ENCODE assay signal across 19 cellular contexts in genomic region chr1:175901076-175901475, GRCh38.
A peak's percentile ranks its signal among the peaks of the same experiment; 100 is the strongest.
DNase-seq lines count a peak whose midpoint lies in the region; ATAC-seq and TF ChIP-seq lines count a peak whose summit lies in the region.
"Had no signal": no experiment of that assay in that cellular context is flagged by ENCODE, and none has a peak within 500 bp of the region (broad histone marks: within the 10 kb centered on the region; RNA-seq: fewer than 3 reads in every experiment).

No MANE protein-coding gene starts in this region.

- H3K18ac ChIP-seq in mesendoderm (ENCODE audit: low read length): peak overlapping the region; percentile 56

- H3K4me2 ChIP-seq in mesendoderm (ENCODE audit: low read length): no peak overlapping the region
- H3K4me2 ChIP-seq: A549 had no signal

- H3K23ac ChIP-seq in mesendoderm (ENCODE audit: low read length): no peak overlapping the region

- no peak overlapping the region for H3K27ac Mint-ChIP-seq in activated CD8-positive, alpha-beta memory T cell treated with anti-CD3 and anti-CD28 coated beads, Interleukin-2, amount 10 ng/mL, durations not matched to agents 7 days and 5 days
- H3K27ac Mint-ChIP-seq: CD4-positive, alpha-beta memory T cell had no signal

- H3K36me3 ChIP-seq in mesendoderm (ENCODE audit: control insufficient read depth, insufficient read depth, low read length) (no peaks in the 10 kb centered on the region), vagina (no peaks in the 10 kb centered on the region)

- no peak overlapping the region for H4K5ac ChIP-seq in mesendoderm (ENCODE audit: low read length)

- H3K4me1 ChIP-seq in mesendoderm (ENCODE audit: control insufficient read depth, low read depth, low read length) (no peaks in the 10 kb centered on the region), vagina (no peaks in the 10 kb centered on the region)
- H3K4me1 ChIP-seq: A549 had no signal

- H4K8ac ChIP-seq in mesendoderm (ENCODE audit: low read depth, low read length): no peak overlapping the region

- no peak overlapping the region for H2AK5ac ChIP-seq in mesendoderm (ENCODE audit: low read length)

- no peak overlapping the region for H3K4me3 ChIP-seq in mesendoderm (ENCODE audit: low read length)
- H3K4me3 ChIP-seq in vagina: no peak overlapping the region
- H3K4me3 ChIP-seq: A549, GM23248 had no signal

- no peak for TF ChIP-seq POLR2A in vagina (IDR thresholded peaks at IDR 0.05)

- DNase-seq in activated CD8-positive, alpha-beta memory T cell treated with anti-CD3 and anti-CD28 coated beads, Interleukin-2, amount 50 U/mL, for 48 hours: peak; percentile 20
- DNase-seq in activated CD8-positive, alpha-beta memory T cell treated with anti-CD3 and anti-CD28 coated beads, Interleukin-2, amount 10 ng/mL, durations not matched to agents 7 days and 5 days: no peak
- no peak for DNase-seq in mesendoderm
- DNase-seq in vagina (ENCODE audit: extremely low spot score in 2 of 2): peak; percentile 37 to 42
- DNase-seq in activated T-cell treated with anti-CD3 and anti-CD28 coated beads, Interleukin-2, amount 50 U/mL, for 1 hour: no peak
- DNase-seq: 8988T; ACHN; C1 segment of cervical spinal cord; Calu3; CD4-positive, alpha-beta memory T cell; COR-L47; DMS53; DMS79 treated with DMSO at 0.1 percent for 48 hours; GF-D8; GM23248; H7; HCEC 1CT had no signal

- no peaks in the 10 kb centered on the region for H3K4me1 Mint-ChIP-seq in activated CD8-positive, alpha-beta memory T cell treated with anti-CD3 and anti-CD28 coated beads, Interleukin-2, amount 10 ng/mL, durations not matched to agents 7 days and 5 days
- H3K4me1 Mint-ChIP-seq: CD4-positive, alpha-beta memory T cell had no signal

- H3K79me2 ChIP-seq in mesendoderm (ENCODE audit: control insufficient read depth, insufficient read depth, low read length): no peaks in the 10 kb centered on the region

- H3K4me3 Mint-ChIP-seq in activated CD8-positive, alpha-beta memory T cell treated with anti-CD3 and anti-CD28 coated beads, Interleukin-2, amount 10 ng/mL, durations not matched to agents 7 days and 5 days: no peak overlapping the region
- H3K4me3 Mint-ChIP-seq: CD4-positive, alpha-beta memory T cell had no signal

- H3K27me3 Mint-ChIP-seq in activated CD8-positive, alpha-beta memory T cell treated with anti-CD3 and anti-CD28 coated beads, Interleukin-2, amount 10 ng/mL, durations not matched to agents 7 days and 5 days: no peaks in the 10 kb centered on the region
- H3K27me3 Mint-ChIP-seq: CD4-positive, alpha-beta memory T cell had no signal

- no peak for TF ChIP-seq CTCF in vagina (IDR thresholded peaks at IDR 0.05)

- no peak overlapping the region for H3K4ac ChIP-seq in mesendoderm (ENCODE audit: low read depth, low read length)

- H3K27me3 ChIP-seq in mesendoderm (ENCODE audit: insufficient read depth, low read length, poor library complexity) (no peaks in the 10 kb centered on the region), vagina (no peaks in the 10 kb centered on the region)

- H3K9ac ChIP-seq in mesendoderm (ENCODE audit: low read length): no peak overlapping the region
- H3K9ac ChIP-seq: GM23248 had no signal

- no peak overlapping the region for H3K56ac ChIP-seq in mesendoderm (ENCODE audit: low read length)

- no CpG with 5 or more reads among the region's 1 CpG for WGBS in mesendoderm (ENCODE audit: extremely low coverage, insufficient coverage, low lambda C conversion rate)

- H3K9me3 Mint-ChIP-seq in activated CD8-positive, alpha-beta memory T cell treated with anti-CD3 and anti-CD28 coated beads, Interleukin-2, amount 10 ng/mL, durations not matched to agents 7 days and 5 days (ENCODE audit: low read depth): no peaks in the 10 kb centered on the region
- H3K9me3 Mint-ChIP-seq: CD4-positive, alpha-beta memory T cell had no signal

- intact Hi-C loops in vagina (cut with DNase I): no loop called here

- H3K79me1 ChIP-seq in mesendoderm (ENCODE audit: low read length): no peaks in the 10 kb centered on the region

- H2BK120ac ChIP-seq in mesendoderm (ENCODE audit: low read depth, low read length): no peak overlapping the region

- no peaks in the 10 kb centered on the region for H3K9me3 ChIP-seq in vagina
- H3K9me3 ChIP-seq: A549 had no signal

- CTCF ChIA-PET in activated CD8-positive, alpha-beta memory T cell treated with anti-CD3 and anti-CD28 coated beads, Interleukin-2, amount 10 ng/mL, durations not matched to agents 7 days and 5 days (lab: Charles Lee): no interaction called here

- H2BK5ac ChIP-seq in mesendoderm (ENCODE audit: low read length): no peak overlapping the region

- no peak for ATAC-seq in activated CD8-positive, alpha-beta memory T cell treated with anti-CD3 and anti-CD28 coated beads, Interleukin-2, amount 10 ng/mL, durations not matched to agents 7 days and 5 days
- ATAC-seq in GM19351 (IDR thresholded peaks at IDR 0.05; ENCODE audit: unreplicated experiment): no peak

- H2BK15ac ChIP-seq in mesendoderm (replicated peaks; ENCODE audit: low read depth): no peak overlapping the region

- H3K27ac ChIP-seq in mesendoderm (ENCODE audit: low read depth, low read length): no peak overlapping the region
- no peak overlapping the region for H3K27ac ChIP-seq in vagina
- H3K27ac ChIP-seq: A549, GM23248 had no signal

- H3K36me3 Mint-ChIP-seq in activated CD8-positive, alpha-beta memory T cell treated with anti-CD3 and anti-CD28 coated beads, Interleukin-2, amount 10 ng/mL, durations not matched to agents 7 days and 5 days: no peaks in the 10 kb centered on the region

Comparison
In these comparisons a context has a peak if more than half of its experiments do, and no peak if none do; other contexts are left out.
1. DNase-seq: peak in activated CD8-positive, alpha-beta memory T cell treated with anti-CD3 and anti-CD28 coated beads, Interleukin-2, amount 50 U/mL, for 48 hours (single experiment) and vagina (2 of 2); none in activated CD8-positive, alpha-beta memory T cell treated with anti-CD3 and anti-CD28 coated beads, Interleukin-2, amount 10 ng/mL, durations not matched to agents 7 days and 5 days (single experiment), mesendoderm (single experiment) and activated T-cell treated with anti-CD3 and anti-CD28 coated beads, Interleukin-2, amount 50 U/mL, for 1 hour (single experiment).